ENCODE assay signal across 9 cellular contexts in the genomic region with DNA sequence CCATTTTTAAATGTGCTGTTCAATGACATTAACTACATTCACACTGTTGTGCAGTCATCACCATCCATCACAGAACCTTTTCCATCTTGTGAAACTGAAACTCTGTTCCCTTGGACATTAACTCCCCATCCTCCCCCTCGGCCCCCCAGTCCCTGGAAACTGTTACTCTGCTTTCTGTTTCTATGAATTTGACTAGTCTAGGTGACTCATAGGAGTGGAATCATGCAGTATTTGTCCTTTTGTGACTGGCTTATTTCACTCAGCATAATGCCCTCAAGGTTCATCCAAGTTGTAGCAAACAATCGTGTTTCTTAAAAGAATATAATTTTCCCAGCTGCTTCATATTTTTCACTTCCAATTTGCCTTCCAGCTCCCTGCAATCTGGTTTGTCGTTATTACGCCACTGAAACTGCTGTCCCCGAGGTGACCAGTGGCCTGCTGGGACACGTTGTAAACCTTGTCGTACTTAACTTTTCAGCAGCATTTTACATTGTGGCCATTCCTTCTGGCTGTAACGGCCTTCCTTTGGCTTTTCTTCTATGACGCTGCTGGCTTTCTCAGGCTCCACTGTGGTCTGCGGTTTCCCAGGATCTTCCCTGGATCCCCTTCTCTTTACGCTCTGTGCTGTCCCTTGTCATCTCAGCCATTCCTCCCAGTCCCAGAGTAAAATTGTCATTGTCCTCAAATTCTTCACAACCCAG.
DNase-seq lines count a peak whose midpoint lies in the region; ATAC-seq and TF ChIP-seq lines count a peak whose summit lies in the region.
"Had no signal": no experiment of that assay in that cellular context is flagged by ENCODE, and none has a peak within 500 bp of the region (broad histone marks: within the 10 kb centered on the region; RNA-seq: fewer than 3 reads in every experiment).

No MANE protein-coding gene starts in this region.

- no peak for TF ChIP-seq CTCF in gastroesophageal sphincter (IDR thresholded peaks at IDR 0.05)

- POLR2A ChIA-PET in activated CD8-positive, alpha-beta T cell treated with anti-CD3 and anti-CD28 coated beads, Interleukin-2, amount 10 ng/mL, durations not matched to agents 7 days and 5 days (lab: Charles Lee) = no interaction called here

- no peaks in the 10 kb centered on the region for H4K20me1 ChIP-seq in Karpas-422 (ENCODE audit: insufficient read depth, low read depth, low read length)

- H3K9me2 ChIP-seq in Karpas-422 (replicated peaks; ENCODE audit: insufficient read depth, low read length) = no peaks in the 10 kb centered on the region

- no peaks in the 10 kb centered on the region for H3K27me3 ChIP-seq in gastroesophageal sphincter
- no peaks in the 10 kb centered on the region for H3K27me3 ChIP-seq in Karpas-422 (ENCODE audit: low read length)

- no peak for TF ChIP-seq EP300 in gastroesophageal sphincter (IDR thresholded peaks at IDR 0.05)

- no peaks in the 10 kb centered on the region for H3K9me3 Mint-ChIP-seq in activated CD8-positive, alpha-beta T cell treated with anti-CD3 and anti-CD28 coated beads, Interleukin-2, amount 10 ng/mL, durations not matched to agents 7 days and 5 days (ENCODE audit: insufficient read depth)
- H3K9me3 Mint-ChIP-seq: nephron had no signal

- H3K27me3 Mint-ChIP-seq in activated CD8-positive, alpha-beta T cell treated with anti-CD3 and anti-CD28 coated beads, Interleukin-2, amount 10 ng/mL, durations not matched to agents 7 days and 5 days (ENCODE audit: low read depth) = no peaks in the 10 kb centered on the region

- peaks cover 7% of the 10 kb centered on the region for H3K36me3 Mint-ChIP-seq in activated CD8-positive, alpha-beta T cell treated with anti-CD3 and anti-CD28 coated beads, Interleukin-2, amount 10 ng/mL, durations not matched to agents 7 days and 5 days (ENCODE audit: low read depth)

- H3K9me3 ChIP-seq in gastroesophageal sphincter = no peaks in the 10 kb centered on the region
- H3K9me3 ChIP-seq in Karpas-422 (ENCODE audit: low read length) = no peaks in the 10 kb centered on the region

- no peak overlapping the region for H3K4me3 Mint-ChIP-seq in activated CD8-positive, alpha-beta T cell treated with anti-CD3 and anti-CD28 coated beads, Interleukin-2, amount 10 ng/mL, durations not matched to agents 7 days and 5 days
- H3K4me3 Mint-ChIP-seq: nephron had no signal

- ATAC-seq in activated CD8-positive, alpha-beta T cell treated with anti-CD3 and anti-CD28 coated beads, Interleukin-2, amount 10 ng/mL, durations not matched to agents 7 days and 5 days = peak; percentile 42
- ATAC-seq in gastroesophageal sphincter (peak; percentile 82), GM18498 (IDR thresholded peaks at IDR 0.05; ENCODE audit: unreplicated experiment) (no peak), GM18519 (IDR thresholded peaks at IDR 0.05; ENCODE audit: low FRiP score, unreplicated experiment) (no peak)

- no peak overlapping the region for H3K4me3 ChIP-seq in gastroesophageal sphincter
- no peak overlapping the region for H3K4me3 ChIP-seq in Karpas-422 (ENCODE audit: low read length)

- H3K36me3 ChIP-seq in gastroesophageal sphincter (peaks cover 0 to 7% of the 10 kb centered on the region in 2 donors), Karpas-422 (ENCODE audit: insufficient read depth, low read length) (no peaks in the 10 kb centered on the region)

- no peak overlapping the region for H3K4me2 ChIP-seq in Karpas-422 (ENCODE audit: low read depth, low read length, poor library complexity, severe bottlenecking)

- 14 to 25% methylated on average over 6 to 11 of the region's 11 CpGs for WGBS in gastroesophageal sphincter (ENCODE audit: low coverage in 1 of 2), 2 donors

- H3K27ac ChIP-seq in gastroesophageal sphincter = peak overlapping the region; percentile 7 to 78 (median 66)
- no peak overlapping the region for H3K27ac ChIP-seq in Karpas-422 (ENCODE audit: low read length)

- H3K79me2 ChIP-seq in Karpas-422 (ENCODE audit: low read length) = no peaks in the 10 kb centered on the region

- DNase-seq in GM04503 (ENCODE audit: low read depth) (peak; percentile 62), Karpas-422 (no peak), midbrain (lab: John Stamatoyannopoulos, UW) (no peak)
- DNase-seq in activated CD8-positive, alpha-beta T cell treated with anti-CD3 and anti-CD28 coated beads, Interleukin-2, amount 10 ng/mL, durations not matched to agents 7 days and 5 days = no peak
- DNase-seq in stimulated activated CD4-positive, alpha-beta T cell treated with anti-CD3 and anti-CD28 coated beads, Interleukin-12 subunit alpha, Interleukin-12 subunit beta, amount 100 ng/mL, for 4 hours = peak; percentile 13

- no peak overlapping the region for H3K9ac ChIP-seq in Karpas-422 (ENCODE audit: low read length)

- H3K4me1 ChIP-seq in gastroesophageal sphincter (peaks cover 0 to 43% (median 16%) of the 10 kb centered on the region in 3 donors), Karpas-422 (ENCODE audit: low read length) (no peaks in the 10 kb centered on the region)

- H2AFZ ChIP-seq in Karpas-422 (ENCODE audit: low read length) = no peak overlapping the region

- CTCF ChIA-PET in activated CD8-positive, alpha-beta T cell treated with anti-CD3 and anti-CD28 coated beads, Interleukin-2, amount 10 ng/mL, durations not matched to agents 7 days and 5 days (lab: Charles Lee) = no interaction called here

- H3K27ac Mint-ChIP-seq in activated CD8-positive, alpha-beta T cell treated with anti-CD3 and anti-CD28 coated beads, Interleukin-2, amount 10 ng/mL, durations not matched to agents 7 days and 5 days = no peak overlapping the region
- H3K27ac Mint-ChIP-seq: nephron had no signal

- no peak for TF ChIP-seq POLR2A in gastroesophageal sphincter (IDR thresholded peaks at IDR 0.05)

- H3K4me1 Mint-ChIP-seq in activated CD8-positive, alpha-beta T cell treated with anti-CD3 and anti-CD28 coated beads, Interleukin-2, amount 10 ng/mL, durations not matched to agents 7 days and 5 days (ENCODE audit: low read depth) = peaks cover 4% of the 10 kb centered on the region

Comparison
In these comparisons a context has a peak if more than half of its experiments do, and no peak if none do; other contexts are left out.
1. DNase-seq: peak in GM04503 (single experiment) and stimulated activated CD4-positive, alpha-beta T cell treated with anti-CD3 and anti-CD28 coated beads, Interleukin-12 subunit alpha, Interleukin-12 subunit beta, amount 100 ng/mL, for 4 hours (single experiment); none in activated CD8-positive, alpha-beta T cell treated with anti-CD3 and anti-CD28 coated beads, Interleukin-2, amount 10 ng/mL, durations not matched to agents 7 days and 5 days (single experiment), Karpas-422 (single experiment) and midbrain (single experiment).
2. ATAC-seq: peak in activated CD8-positive, alpha-beta T cell treated with anti-CD3 and anti-CD28 coated beads, Interleukin-2, amount 10 ng/mL, durations not matched to agents 7 days and 5 days (single experiment) and gastroesophageal sphincter (single experiment); none in GM18498 (single experiment) and GM18519 (single experiment).